12 cellular contexts compared by ENCODE assay signal in genomic region chr5:65774346-65774745, GRCh38. TPM values are rescaled to one million over a fixed set of nuclear protein-coding genes. Genes with fewer than 3 reads are reported as not detected.
A peak's percentile ranks its signal among the peaks of the same experiment; 100 is the strongest.
DNase-seq lines count a peak whose midpoint lies in the region; ATAC-seq and TF ChIP-seq lines count a peak whose summit lies in the region.
"Had no signal": no experiment of that assay in that cellular context is flagged by ENCODE, and none has a peak within 500 bp of the region (broad histone marks: within the 10 kb centered on the region; RNA-seq: fewer than 3 reads in every experiment).

No MANE protein-coding gene starts in this region.

- peaks cover 22% of the 10 kb centered on the region for H3K4me1 Mint-ChIP-seq in activated T-cell treated with anti-CD3 and anti-CD28 coated beads, Interleukin-2, amount 50 U/mL, for 4 hours (ENCODE audit: low read depth)
- peaks cover 3 to 8% of the 10 kb centered on the region in 2 donors for H3K4me1 Mint-ChIP-seq in stimulated activated naive B cell treated with anti-CD40 and anti-IgM and Interleukin-4, amounts not matched to agents 10 μg/mL and 1 μg/mL and 100 μg/mL, for 72 hours

- DNase-seq in activated T-cell treated with anti-CD3 and anti-CD28 coated beads, Interleukin-2, amount 50 U/mL, for 4 hours, result no peak
- DNase-seq in activated T-cell treated with anti-CD3 and anti-CD28 coated beads for 4 hours, result no peak
- no peak for DNase-seq in RWPE2 (ENCODE audit: low spot score)
- DNase-seq in fibroblast of mammary gland (ENCODE audit: low read depth), result peak; percentile 65
- no peak for DNase-seq in stimulated activated naive B cell treated with anti-CD40 and anti-IgM and Interleukin-4, amounts not matched to agents 10 μg/mL and 1 μg/mL and 100 μg/mL, for 72 hours
- no peak for DNase-seq in aorta
- no peak for DNase-seq in putamen (ENCODE audit: low spot score)
- DNase-seq: NCI-H446 treated with DMSO at 0.1 percent for 48 hours; stimulated activated CD4-positive, alpha-beta T cell treated with anti-CD3 and anti-CD28 coated beads, Interleukin-2, amount 100 ng/mL, for 48 hours had no signal

- H3K4me3 Mint-ChIP-seq in activated T-cell treated with anti-CD3 and anti-CD28 coated beads, Interleukin-2, amount 50 U/mL, for 4 hours, result no peak overlapping the region
- no peak overlapping the region for H3K4me3 Mint-ChIP-seq in stimulated activated naive B cell treated with anti-CD40 and anti-IgM and Interleukin-4, amounts not matched to agents 10 μg/mL and 1 μg/mL and 100 μg/mL, for 72 hours

- H3K27ac ChIP-seq in RWPE2 (ENCODE audit: poor library complexity, severe bottlenecking) (no peak overlapping the region), aorta (ENCODE audit: low read depth in 1 of 2, low read length in 2 of 2) (no peak overlapping the region)
- H3K27ac ChIP-seq: BLaER1 had no signal

- H3K27ac Mint-ChIP-seq in stimulated activated naive B cell treated with anti-CD40 and anti-IgM and Interleukin-4, amounts not matched to agents 10 μg/mL and 1 μg/mL and 100 μg/mL, for 72 hours, result no peak overlapping the region

- no peak overlapping the region for H3K4me3 ChIP-seq in RWPE2 (ENCODE audit: severe bottlenecking)
- H3K4me3 ChIP-seq in fibroblast of mammary gland (ENCODE audit: control insufficient read depth, low read depth, low read length), result no peak overlapping the region
- H3K4me3 ChIP-seq in aorta (ENCODE audit: low read length in 2 of 2), result no peak overlapping the region
- H3K4me3 ChIP-seq: BLaER1, HAP-1 had no signal

- peaks cover 12% of the 10 kb centered on the region for H3K36me3 Mint-ChIP-seq in activated T-cell treated with anti-CD3 and anti-CD28 coated beads, Interleukin-2, amount 50 U/mL, for 4 hours (ENCODE audit: insufficient read depth)
- peaks cover 13 to 22% of the 10 kb centered on the region in 2 donors for H3K36me3 Mint-ChIP-seq in stimulated activated naive B cell treated with anti-CD40 and anti-IgM and Interleukin-4, amounts not matched to agents 10 μg/mL and 1 μg/mL and 100 μg/mL, for 72 hours

- peak; percentile 87 to 97 for ATAC-seq in activated T-cell treated with anti-CD3 and anti-CD28 coated beads, Interleukin-2, amount 50 U/mL, for 4 hours
- ATAC-seq in RWPE2 (ENCODE audit: low read depth) (peak; percentile 84), aorta (ENCODE audit: low FRiP score) (no peak), GM21723 (IDR thresholded peaks at IDR 0.05; ENCODE audit: unreplicated experiment) (no peak)
- ATAC-seq in stimulated activated naive B cell treated with anti-CD40 and anti-IgM and Interleukin-4, amounts not matched to agents 10 μg/mL and 1 μg/mL and 100 μg/mL, for 72 hours (replicated peaks), result peak; percentile 52 to 55

- H3K36me3 ChIP-seq in RWPE2 (ENCODE audit: low read depth), result peaks cover 3% of the 10 kb centered on the region; the same call in 1 of the 2 replicates
- H3K36me3 ChIP-seq in aorta (ENCODE audit: control insufficient read depth in 1 of 2, insufficient read depth in 2 of 2, low read length in 1 of 2), result peaks cover 0 to 2% of the 10 kb centered on the region in 2 donors

- TF ChIP-seq CTCF in RWPE2 (IDR thresholded peaks at IDR 0.05; ENCODE audit: poor library complexity, severe bottlenecking) (no peak), fibroblast of mammary gland (conservative IDR thresholded peaks at IDR 0.05; ENCODE audit: control insufficient read depth, insufficient read depth, low read depth, low read length) (no peak)

- H3K27me3 ChIP-seq in RWPE2 (ENCODE audit: insufficient read depth, poor library complexity, severe bottlenecking) (no peaks in the 10 kb centered on the region), aorta (ENCODE audit: control insufficient read depth in 1 of 2, insufficient read depth in 2 of 2, low read length in 1 of 2) (no peaks in the 10 kb centered on the region)
- H3K27me3 ChIP-seq: BLaER1 had no signal

- intact Hi-C loops in aorta (cut with DNase I), result no loop called here

- no peaks in the 10 kb centered on the region for H3K9me3 ChIP-seq in RWPE2 (ENCODE audit: severe bottlenecking)
- no peaks in the 10 kb centered on the region for H3K9me3 ChIP-seq in aorta (ENCODE audit: control insufficient read depth, low read length)
- H3K9me3 ChIP-seq: BLaER1, HAP-1 had no signal

- H3K9me3 Mint-ChIP-seq in activated T-cell treated with anti-CD3 and anti-CD28 coated beads, Interleukin-2, amount 50 U/mL, for 4 hours, result no peaks in the 10 kb centered on the region
- H3K9me3 Mint-ChIP-seq in stimulated activated naive B cell treated with anti-CD40 and anti-IgM and Interleukin-4, amounts not matched to agents 10 μg/mL and 1 μg/mL and 100 μg/mL, for 72 hours, result no peaks in the 10 kb centered on the region

- H3K4me1 ChIP-seq in RWPE2 (ENCODE audit: insufficient read depth, poor library complexity, severe bottlenecking), result peaks cover 11% of the 10 kb centered on the region
- peaks cover 2 to 8% of the 10 kb centered on the region in 2 donors for H3K4me1 ChIP-seq in aorta (ENCODE audit: control insufficient read depth in 1 of 2, insufficient read depth in 2 of 2, low read length in 2 of 2)
- H3K4me1 ChIP-seq: BLaER1, HAP-1 had no signal

- no peaks in the 10 kb centered on the region for H3K27me3 Mint-ChIP-seq in activated T-cell treated with anti-CD3 and anti-CD28 coated beads, Interleukin-2, amount 50 U/mL, for 4 hours (ENCODE audit: low read depth)
- no peaks in the 10 kb centered on the region for H3K27me3 Mint-ChIP-seq in stimulated activated naive B cell treated with anti-CD40 and anti-IgM and Interleukin-4, amounts not matched to agents 10 μg/mL and 1 μg/mL and 100 μg/mL, for 72 hours

RNA-seq across cellular contexts. Expression of gene NLN, which starts 52.3 kb away (rescaled TPM):
- total RNA-seq in activated T-cell treated with anti-CD3 and anti-CD28 coated beads, Interleukin-2, amount 50 U/mL, for 4 hours, result 10 to 100 TPM; 29.7 to 40.9 (median 38.8) TPM
- total RNA-seq in aorta, result 10 to 100 TPM; 14.0 to 16.5 TPM
- polyA plus RNA-seq in aorta, result 1 to 10 TPM; 2.5 to 7.0 TPM

RNA-seq across cellular contexts. Expression of gene SGTB, which starts 52.4 kb away (rescaled TPM):
- 10 to 100 TPM in 1 of 3 donors, 1 to 10 TPM in 2; 9.2 to 11.0 (median 9.8) TPM for total RNA-seq in activated T-cell treated with anti-CD3 and anti-CD28 coated beads, Interleukin-2, amount 50 U/mL, for 4 hours
- 10 to 100 TPM; 21.9 to 23.2 TPM for total RNA-seq in aorta
- 1 to 10 TPM; 6.5 to 8.8 TPM for polyA plus RNA-seq in aorta

Comparison
In these comparisons a context has a peak if more than half of its experiments do, and no peak if none do; other contexts are left out.
1. ATAC-seq: peak in activated T-cell treated with anti-CD3 and anti-CD28 coated beads, Interleukin-2, amount 50 U/mL, for 4 hours (2 of 2), RWPE2 (single experiment) and stimulated activated naive B cell treated with anti-CD40 and anti-IgM and Interleukin-4, amounts not matched to agents 10 μg/mL and 1 μg/mL and 100 μg/mL, for 72 hours (2 of 2); none in aorta (single experiment) and GM21723 (single experiment).